Comparison of ENCODE assay signal across 18 cellular contexts in the genomic region with DNA sequence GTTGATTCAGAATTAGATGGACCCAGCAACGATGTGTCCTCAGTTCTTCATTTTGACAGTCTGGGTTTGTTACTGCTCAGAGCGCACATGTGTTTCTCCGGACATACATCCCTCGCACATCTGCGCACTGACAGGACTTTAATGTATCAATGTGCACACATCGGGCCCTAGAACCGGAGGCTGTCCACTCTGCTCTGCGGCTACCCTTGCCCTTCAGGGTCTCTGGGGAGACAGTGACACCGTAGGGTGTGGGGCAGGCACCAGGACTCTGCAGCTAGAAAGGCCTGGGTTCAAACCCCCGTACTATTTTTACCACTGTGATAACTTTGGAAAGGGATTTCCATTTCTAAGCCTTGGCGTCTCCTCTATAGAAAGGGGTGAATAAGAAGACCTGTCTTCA. TPM values are rescaled to one million over a fixed set of nuclear protein-coding genes. Genes with fewer than 3 reads are reported as not detected.
DNase-seq lines count a peak whose midpoint lies in the region; ATAC-seq and TF ChIP-seq lines count a peak whose summit lies in the region.
"Had no signal": no experiment of that assay in that cellular context is flagged by ENCODE, and none has a peak within 500 bp of the region (broad histone marks: within the 10 kb centered on the region; RNA-seq: fewer than 3 reads in every experiment).

No MANE protein-coding gene starts in this region.

- no peaks in the 10 kb centered on the region for H3K27me3 ChIP-seq in Peyer's patch
- H3K27me3 ChIP-seq in sigmoid colon = peaks cover 0 to 20% (median 0%) of the 10 kb centered on the region in 3 donors

- DNase-seq in D341Med (ENCODE audit: low spot score) (peak; percentile 6), Peyer's patch (peak in 2 of 3 donors; percentile 10 to 13), left lobe of liver (ENCODE audit: low spot score) (peak; percentile 29), sigmoid colon (peak; percentile 22), COR-L47 (lab: John Stamatoyannopoulos, UW) (no peak), COLO668 (lab: John Stamatoyannopoulos, UW; ENCODE audit: unreplicated experiment) (no peak)
- DNase-seq: CD4-positive, alpha-beta memory T cell; DMS79 treated with DMSO at 0.1 percent for 48 hours; GM23248; HCEC 1CT; NCI-H1417 treated with DMSO at 0.1 percent for 48 hours; NCI-H1930; NCI-H510A; SHP77 treated with DMSO at 0.1 percent for 48 hours had no signal

- H3K27ac ChIP-seq in Peyer's patch (no peak overlapping the region), sigmoid colon (no peak overlapping the region)
- H3K27ac ChIP-seq: GM23248 had no signal

- H3K4me1 ChIP-seq in Peyer's patch (no peaks in the 10 kb centered on the region), sigmoid colon (peaks cover 0 to 7% (median 0%) of the 10 kb centered on the region in 4 donors)

- H3K9me3 ChIP-seq in Peyer's patch = no peaks in the 10 kb centered on the region
- no peaks in the 10 kb centered on the region for H3K9me3 ChIP-seq in sigmoid colon

- TF ChIP-seq CTCF in Peyer's patch (IDR thresholded peaks at IDR 0.05) = no peak
- no peak for TF ChIP-seq CTCF in sigmoid colon (IDR thresholded peaks at IDR 0.05)

- ATAC-seq in left lobe of liver = no peak
- no peak for ATAC-seq in esophagus mucosa
- no peak for ATAC-seq in GM18873 (IDR thresholded peaks at IDR 0.05; ENCODE audit: low FRiP score, unreplicated experiment)
- ATAC-seq: K562, SK-N-SH treated with all-trans-retinoic acid at 6 μM for 48 hours had no signal

- H3K4me3 ChIP-seq in Peyer's patch = no peak overlapping the region
- H3K4me3 ChIP-seq in sigmoid colon = no peak overlapping the region
- H3K4me3 ChIP-seq: GM23248, K562 had no signal

- intact Hi-C loops in sigmoid colon (cut with DNase I) = no loop called here

- TF ChIP-seq POLR2A in Peyer's patch (IDR thresholded peaks at IDR 0.05) = no peak
- no peak for TF ChIP-seq POLR2A in sigmoid colon (IDR thresholded peaks at IDR 0.05)

- 95% methylated on average over 11 of the region's 11 CpGs for WGBS in sigmoid colon, 2 donors

- H3K36me3 ChIP-seq in Peyer's patch (no peaks in the 10 kb centered on the region), sigmoid colon (no peaks in the 10 kb centered on the region)

- no peak for TF ChIP-seq EP300 in sigmoid colon (IDR thresholded peaks at IDR 0.05)

RNA-seq across cellular contexts. Expression of a gene that starts 23.5 kb away (rescaled TPM):
- total RNA-seq in Peyer's patch = 10 to 100 TPM in 3 of 4 donors, 1 to 10 TPM in 1; 8.8 to 59.4 (median 28.5) TPM
- 8.9 TPM for total RNA-seq in left lobe of liver
- total RNA-seq in sigmoid colon = 10 to 100 TPM; 20.6 to 24.3 (median 22.3) TPM
- 10 to 100 TPM in 1 of 3 donors, 1 to 10 TPM in 2; 4.2 to 35.1 (median 7.8) TPM for polyA plus RNA-seq in sigmoid colon
- 15.0 TPM for total RNA-seq in esophagus mucosa

Comparison
In these comparisons a context has a peak if more than half of its experiments do, and no peak if none do; other contexts are left out.
1. DNase-seq: peak in D341Med (single experiment), Peyer's patch (2 of 3), left lobe of liver (single experiment) and sigmoid colon (single experiment); none in COR-L47 (single experiment) and COLO668 (single experiment).